8 cellular contexts compared by ENCODE assay signal in genomic region chr6:43575772-43576551, GRCh38. TPM values are rescaled to one million over a fixed set of nuclear protein-coding genes. Genes with fewer than 3 reads are reported as not detected.
DNase-seq lines count a peak whose midpoint lies in the region; TF ChIP-seq lines count a peak whose summit lies in the region.

TSS of gene POLH (plus strand) at chr6:43576185. CDS start at chr6:43582320, 6,135 bp downstream.
TSS of gene XPO5 (minus strand) at chr6:43576038. CDS start at chr6:43575864, 174 bp downstream.

- H3K4me3 ChIP-seq in SJSA1 (peak within 1 kb of the TSS; percentile 76), neuron (ENCODE audit: low read length) (peak within 1 kb of the TSS; percentile 86)

- H3K9me3 ChIP-seq in SJSA1 (replicated peaks) (no peaks in the 10 kb centered on the region), neuron (ENCODE audit: low read length) (peaks cover 3% of the 10 kb centered on the region)

- DNase-seq in GM03348 (ENCODE audit: low spot score) (peak; percentile 99), HEK293T (ENCODE audit: extremely low spot score) (peak; percentile 98), MV-4-11 (lab: John Stamatoyannopoulos, UW) (peak; percentile 88), SJSA1 (ENCODE audit: low read depth in 1 of 2, low spot score in 2 of 2) (peak; percentile 92 to 93), foreskin melanocyte (peak; percentile 89), stromal cell of bone marrow (ENCODE audit: low read depth) (peak; percentile 85)
- peak; percentile 62 to 88 (median 80) for DNase-seq in activated naive CD4-positive, alpha-beta T cell (lab: John Stamatoyannopoulos, UW)

- H3K36me3 ChIP-seq in SJSA1 (peaks cover 32% of the 10 kb centered on the region), neuron (ENCODE audit: insufficient read depth, low read length) (peaks cover 25% of the 10 kb centered on the region)

- no peaks in the 10 kb centered on the region for H3K27me3 ChIP-seq in SJSA1 (replicated peaks)
- H3K27me3 ChIP-seq in neuron (ENCODE audit: insufficient read depth, low read length): no peaks in the 10 kb centered on the region

- H3K4me1 ChIP-seq in SJSA1 (replicated peaks): 0 out of 2 replicates have a peak, but pooled peaks cover 3% of the 10 kb centered on the region
- H3K4me1 ChIP-seq in neuron (ENCODE audit: insufficient read depth, low read length): peaks cover 15% of the 10 kb centered on the region

- POLR2A ChIA-PET in HEK293T (lab: Yijun Ruan, JAX): interaction anchor here (0.6 to 2.8 kb wide), 18 partner anchors 8 to 647 kb away, joined by 3 to 15 read pairs (median 4); partner anchors contain the start of genes ABCC10, CNPY3, GTPBP2 and MAD2L1BP

- H3K27ac ChIP-seq in SJSA1: peak within 1 kb of the TSS; percentile 40

- peak within 1 kb of the TSS; percentile 62 for H2AFZ ChIP-seq in neuron (ENCODE audit: low read depth, low read length)

- CTCF ChIA-PET in HEK293T (lab: Yijun Ruan, JAX): interaction anchor here (0.6 to 1.2 kb wide), 3 partner anchors 68 to 504 kb away, joined by 3 to 5 read pairs (median 4); no protein-coding TSS in a partner anchor

TF ChIP-seq in HEK293T, 16 proteins besides CTCF, POLR2A, EP300 and RAD21:
- TF ChIP-seq CTBP1 (IDR thresholded peaks at IDR 0.05; ENCODE audit: borderline replicate concordance) (no peak), FOXA1 (IDR thresholded peaks at IDR 0.05) (no peak), FOXM1 (IDR thresholded peaks at IDR 0.05; ENCODE audit: borderline replicate concordance) (no peak), ELF4 (IDR thresholded peaks at IDR 0.05) (no peak), NFRKB (IDR thresholded peaks at IDR 0.05) (no peak), SUZ12 (IDR thresholded peaks at IDR 0.05) (no peak), ARNT (IDR thresholded peaks at IDR 0.05) (no peak), TARDBP (IDR thresholded peaks at IDR 0.05) (no peak), PKNOX1 (IDR thresholded peaks at IDR 0.05) (no peak; the same call in 1 of the 2 replicates), FOXK2 (IDR thresholded peaks at IDR 0.05) (no peak), LEF1 (IDR thresholded peaks at IDR 0.05; ENCODE audit: borderline replicate concordance) (no peak)

RNA-seq across cellular contexts. Expression of gene POLH, which starts in this region (rescaled TPM):
- total RNA-seq in SJSA1 (2014; rRNA removed; shearing (Covaris generic)): 22.6 and 27.3 TPM in 2 replicates

RNA-seq across cellular contexts. Expression of gene XPO5, which starts in this region (rescaled TPM):
- total RNA-seq in SJSA1 (2014; rRNA removed; shearing (Covaris generic)): 35.8 and 81.8 TPM in 2 replicates

Comparison
In these comparisons a context has a peak if more than half of its experiments do, and no peak if none do; other contexts are left out.
1. Peak in every context shown above with its lines: DNase-seq, H3K4me3 ChIP-seq and H3K27ac ChIP-seq.